In genomic region chr2:97023893-97024182, GRCh38 we compare ENCODE assay signal across 7 cellular contexts. TPM values are rescaled to one million over a fixed set of nuclear protein-coding genes. Genes with fewer than 3 reads are reported as not detected.
DNase-seq lines count a peak whose midpoint lies in the region; ATAC-seq, FAIRE-seq and TF ChIP-seq lines count a peak whose summit lies in the region.
"Not testable (repeated sequence)": the region's sequence is repeated elsewhere in the genome, so short reads cannot be mapped to it uniquely, and the experiment has no call there.
"Had no signal": no experiment of that assay in that cellular context is flagged by ENCODE, and none has a peak within 500 bp of the region (broad histone marks: within the 10 kb centered on the region; RNA-seq: fewer than 3 reads in every experiment).

No MANE protein-coding gene starts in this region.

- intact Hi-C loops in activated CD8-positive, alpha-beta T cell treated with anti-CD3 and anti-CD28 coated beads for 36 hours (cut with micrococcal nuclease): not testable (repeated sequence)

- H3K27ac Mint-ChIP-seq in activated CD8-positive, alpha-beta T cell treated with anti-CD3 and anti-CD28 coated beads for 36 hours: not testable (repeated sequence)
- peak overlapping the region; percentile 74 for H3K27ac Mint-ChIP-seq in activated T-helper 17 cell treated with anti-CD3 and anti-CD28 coated beads, Interleukin-2, amount 50 U/mL, for 72 hours
- H3K27ac Mint-ChIP-seq in astrocyte (ENCODE audit: unreplicated experiment): peak overlapping the region; percentile 58

- H3K9me3 ChIP-seq in astrocyte (ENCODE audit: insufficient read depth, low read depth, low read length): not testable (repeated sequence)

- H3K27me3 Mint-ChIP-seq in activated CD8-positive, alpha-beta T cell treated with anti-CD3 and anti-CD28 coated beads for 36 hours: peaks cover 10% of the 10 kb centered on the region
- H3K27me3 Mint-ChIP-seq in activated T-helper 17 cell treated with anti-CD3 and anti-CD28 coated beads, Interleukin-2, amount 50 U/mL, for 72 hours; astrocyte (ENCODE audit: low read depth, unreplicated experiment): not testable (repeated sequence)

- not testable (repeated sequence) for H3K79me2 ChIP-seq in astrocyte (ENCODE audit: insufficient read depth, low read length)

- H3K9ac ChIP-seq in astrocyte (ENCODE audit: low read length): not testable (repeated sequence)

- not testable (repeated sequence) for H4K20me1 ChIP-seq in astrocyte (ENCODE audit: insufficient read depth, low read length)

- peaks cover 15% of the 10 kb centered on the region for H3K4me1 Mint-ChIP-seq in activated CD8-positive, alpha-beta T cell treated with anti-CD3 and anti-CD28 coated beads for 36 hours (ENCODE audit: low read depth)
- H3K4me1 Mint-ChIP-seq in activated T-helper 17 cell treated with anti-CD3 and anti-CD28 coated beads, Interleukin-2, amount 50 U/mL, for 72 hours: peaks cover 13% of the 10 kb centered on the region
- peaks cover 16% of the 10 kb centered on the region for H3K4me1 Mint-ChIP-seq in astrocyte (ENCODE audit: low read depth, unreplicated experiment)

- H3K4me3 ChIP-seq in astrocyte (ENCODE audit: insufficient read depth, low read depth, low read length); choroid plexus epithelial cell (ENCODE audit: low read depth, low read length): not testable (repeated sequence)

- H3K9me3 Mint-ChIP-seq in activated CD8-positive, alpha-beta T cell treated with anti-CD3 and anti-CD28 coated beads for 36 hours; activated T-helper 17 cell treated with anti-CD3 and anti-CD28 coated beads, Interleukin-2, amount 50 U/mL, for 72 hours; astrocyte (ENCODE audit: unreplicated experiment): not testable (repeated sequence)

- TF ChIP-seq CTCF in activated CD8-positive, alpha-beta T cell treated with anti-CD3 and anti-CD28 coated beads for 36 hours (IDR thresholded peaks at IDR 0.05); astrocyte (IDR thresholded peaks at IDR 0.05; ENCODE audit: insufficient read depth, low read depth, low read length); choroid plexus epithelial cell (conservative IDR thresholded peaks at IDR 0.05; ENCODE audit: low read depth, low read length): not testable (repeated sequence)

- not testable (repeated sequence) for H3K36me3 Mint-ChIP-seq in activated CD8-positive, alpha-beta T cell treated with anti-CD3 and anti-CD28 coated beads for 36 hours (ENCODE audit: low read depth); activated T-helper 17 cell treated with anti-CD3 and anti-CD28 coated beads, Interleukin-2, amount 50 U/mL, for 72 hours (ENCODE audit: low read depth); astrocyte (ENCODE audit: low read depth, unreplicated experiment)

- not testable (repeated sequence) for H3K27ac ChIP-seq in astrocyte (ENCODE audit: low read depth, low read length)

- CTCF ChIA-PET in activated CD8-positive, alpha-beta T cell treated with anti-CD3 and anti-CD28 coated beads for 36 hours (lab: Charles Lee): not testable (repeated sequence)

- not testable (repeated sequence) for FAIRE-seq in astrocyte (lab: Jason Lieb, UNC)

- not testable (repeated sequence) for DNase-seq in activated CD8-positive, alpha-beta T cell treated with anti-CD3 and anti-CD28 coated beads for 36 hours; astrocyte (ENCODE audit: low read depth)
- peak; percentile 37 for DNase-seq in choroid plexus epithelial cell (ENCODE audit: low read depth)
- DNase-seq in stimulated activated CD4-positive, alpha-beta T cell treated with anti-CD3 and anti-CD28 coated beads, Interleukin-15, amount 100 ng/mL, for 24 hours: peak; percentile 9

- H3K4me1 ChIP-seq in astrocyte (ENCODE audit: insufficient read depth, low read length): not testable (repeated sequence)

- H3K36me3 ChIP-seq in astrocyte (ENCODE audit: insufficient read depth, low read length): not testable (repeated sequence)

- ATAC-seq in activated CD4-positive, CD25-positive, alpha-beta regulatory T cell treated with anti-CD3 and anti-CD28 coated beads, Interleukin-2, amount 50 U/mL, for 24 hours: peak; percentile 58 to 60
- ATAC-seq in activated CD8-positive, alpha-beta T cell treated with anti-CD3 and anti-CD28 coated beads for 36 hours: peak; percentile 65
- ATAC-seq in activated T-helper 17 cell treated with anti-CD3 and anti-CD28 coated beads, Interleukin-2, amount 50 U/mL, for 72 hours (replicated peaks): peak; percentile 96

- H2AFZ ChIP-seq in astrocyte (ENCODE audit: low read depth, low read length): not testable (repeated sequence)

- not testable (repeated sequence) for H3K27me3 ChIP-seq in astrocyte (ENCODE audit: insufficient read depth, low read length)

- POLR2A ChIA-PET in activated CD8-positive, alpha-beta T cell treated with anti-CD3 and anti-CD28 coated beads for 36 hours (lab: Charles Lee): not testable (repeated sequence)

- H3K4me3 Mint-ChIP-seq in activated CD8-positive, alpha-beta T cell treated with anti-CD3 and anti-CD28 coated beads for 36 hours; astrocyte (ENCODE audit: unreplicated experiment): not testable (repeated sequence)
- peak overlapping the region; percentile 66 for H3K4me3 Mint-ChIP-seq in activated T-helper 17 cell treated with anti-CD3 and anti-CD28 coated beads, Interleukin-2, amount 50 U/mL, for 72 hours

- H3K4me2 ChIP-seq in astrocyte (ENCODE audit: low read length): not testable (repeated sequence)

RNA-seq across cellular contexts. Expression of gene FAM178B, which starts 37.5 kb away (rescaled TPM):
- under 1 TPM; 0.72 to 0.77 TPM for total RNA-seq in activated CD8-positive, alpha-beta T cell treated with anti-CD3 and anti-CD28 coated beads for 36 hours
- total RNA-seq in activated T-helper 17 cell treated with anti-CD3 and anti-CD28 coated beads, Interleukin-2, amount 50 U/mL, for 72 hours: not detected
- total RNA-seq in astrocyte: not detected in 2 replicates
- total RNA-seq: GM23248 had no signal
